10 cellular contexts compared by ENCODE assay signal in genomic region chr10:13219685-13220670, GRCh38. TPM values are rescaled to one million over a fixed set of nuclear protein-coding genes. Genes with fewer than 3 reads are reported as not detected.
DNase-seq lines count a peak whose midpoint lies in the region; ATAC-seq and TF ChIP-seq lines count a peak whose summit lies in the region.
"Had no signal": no experiment of that assay in that cellular context is flagged by ENCODE, and none has a peak within 500 bp of the region (broad histone marks: within the 10 kb centered on the region; RNA-seq: fewer than 3 reads in every experiment).

No MANE protein-coding gene starts in this region.

- no peak overlapping the region for H3K4me3 ChIP-seq in epithelial cell of esophagus (ENCODE audit: low read length)

- no peak overlapping the region for H3K4me3 Mint-ChIP-seq in type B pancreatic cell

- H3K27me3 Mint-ChIP-seq in type B pancreatic cell: no peaks in the 10 kb centered on the region

- H3K36me3 Mint-ChIP-seq in type B pancreatic cell: peaks cover 8% of the 10 kb centered on the region

- peak; percentile 41 for TF ChIP-seq CTCF in epithelial cell of esophagus (IDR thresholded peaks at IDR 0.05; ENCODE audit: insufficient read depth, low read depth, low read length, missing control alignments)
- peak; percentile 42 for TF ChIP-seq CTCF in type B pancreatic cell (conservative IDR thresholded peaks at IDR 0.05)

- H3K9me3 Mint-ChIP-seq in type B pancreatic cell: peaks cover 4% of the 10 kb centered on the region

- peak; percentile 19 for DNase-seq in activated T-cell treated with anti-CD3 and anti-CD28 coated beads, Interleukin-2, amount 50 U/mL, for 1 hour
- DNase-seq in activated T-cell treated with anti-CD3 and anti-CD28 coated beads for 4 hours (no peak), NAMALWA (ENCODE audit: low spot score) (peak; percentile 83), epithelial cell of esophagus (ENCODE audit: low read depth) (peak; percentile 54), type B pancreatic cell (ENCODE audit: extremely low spot score, unreplicated experiment) (no peak), NCI-H128 (lab: John Stamatoyannopoulos, UW; ENCODE audit: unreplicated experiment) (no peak)
- DNase-seq: DND-41 had no signal

- H3K27ac Mint-ChIP-seq in type B pancreatic cell: no peak overlapping the region

- ATAC-seq in HG02884 (IDR thresholded peaks at IDR 0.05; ENCODE audit: unreplicated experiment) (no peak), GM18511 (IDR thresholded peaks at IDR 0.05; ENCODE audit: unreplicated experiment) (no peak)

- H3K4me1 Mint-ChIP-seq in type B pancreatic cell (ENCODE audit: unreplicated experiment): peaks cover 5% of the 10 kb centered on the region

RNA-seq across cellular contexts. Expression of gene UCMA, which starts 14.2 kb away (rescaled TPM):
- total RNA-seq in type B pancreatic cell (ENCODE audit: low replicate concordance): not detected in 2 replicates
- total RNA-seq: activated CD8-positive, alpha-beta memory T cell treated with anti-CD3 and anti-CD28 coated beads for 36 hours had no signal

RNA-seq across cellular contexts. Expression of gene MCM10, which starts 58.6 kb away (rescaled TPM):
- 12.2 and 31.7 TPM in 2 replicates for total RNA-seq in type B pancreatic cell (ENCODE audit: low replicate concordance)

Comparison
In these comparisons a context has a peak if more than half of its experiments do, and no peak if none do; other contexts are left out.
1. DNase-seq: peak in activated T-cell treated with anti-CD3 and anti-CD28 coated beads, Interleukin-2, amount 50 U/mL, for 1 hour (single experiment), NAMALWA (single experiment) and epithelial cell of esophagus (single experiment); none in activated T-cell treated with anti-CD3 and anti-CD28 coated beads for 4 hours (single experiment), type B pancreatic cell (single experiment) and NCI-H128 (single experiment).